1 cellular context compared by ENCODE assay signal in genomic region chr20:10219452-10219791, GRCh38.
A peak's percentile ranks its signal among the peaks of the same experiment; 100 is the strongest.
TF ChIP-seq lines count a peak whose summit lies in the region.

No MANE protein-coding gene starts in this region.

TF ChIP-seq in K562, 482 proteins besides CTCF, POLR2A, EP300 and RAD21 (continued from another document and continues in another):
- TF ChIP-seq, protein P1, sequence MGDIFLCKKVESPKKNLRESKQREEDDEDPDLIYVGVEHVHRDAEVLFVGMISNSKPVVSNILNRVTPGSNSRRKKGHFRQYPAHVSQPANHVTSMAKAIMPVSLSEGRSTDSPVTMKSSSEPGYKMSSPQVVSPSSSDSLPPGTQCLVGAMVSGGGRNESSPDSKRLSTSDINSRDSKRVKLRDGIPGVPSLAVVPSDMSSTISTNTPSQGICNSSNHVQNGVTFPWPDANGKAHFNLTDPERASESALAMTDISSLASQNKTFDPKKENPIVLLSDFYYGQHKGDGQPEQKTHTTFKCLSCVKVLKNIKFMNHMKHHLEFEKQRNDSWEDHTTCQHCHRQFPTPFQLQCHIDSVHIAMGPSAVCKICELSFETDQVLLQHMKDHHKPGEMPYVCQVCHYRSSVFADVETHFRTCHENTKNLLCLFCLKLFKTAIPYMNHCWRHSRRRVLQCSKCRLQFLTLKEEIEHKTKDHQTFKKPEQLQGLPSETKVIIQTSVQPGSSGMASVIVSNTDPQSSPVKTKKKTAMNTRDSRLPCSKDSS (IDR thresholded peaks at IDR 0.05; ENCODE audit: low read depth, partially characterized antibody): no peak
- no peak for TF ChIP-seq FOXM1 (IDR thresholded peaks at IDR 0.05; ENCODE audit: low read depth)
- TF ChIP-seq FOXM1 (CRISPR knock-in tag; IDR thresholded peaks at IDR 0.05; ENCODE audit: low read depth): peak; percentile 93
- no peak for TF ChIP-seq ARID1B (IDR thresholded peaks at IDR 0.05)
- TF ChIP-seq RBM17 (IDR thresholded peaks at IDR 0.05; ENCODE audit: borderline replicate concordance, low read depth, low read length): no peak
- no peak for TF ChIP-seq DLX4 (CRISPR knock-in tag; IDR thresholded peaks at IDR 0.05)
- no peak for TF ChIP-seq SMARCA5 (IDR thresholded peaks at IDR 0.05)
- TF ChIP-seq MNT (conservative IDR thresholded peaks at IDR 0.05): peak; percentile 40 to 66; a peak in 3 of 4 replicates
- TF ChIP-seq U2AF2 (optimal IDR thresholded peaks at IDR 0.05; ENCODE audit: low read depth, low read length): no peak
- no peak for TF ChIP-seq ZC3H11A (IDR thresholded peaks at IDR 0.05; ENCODE audit: low read depth, low read length)
- no peak for TF ChIP-seq NFE2L1 (tag; IDR thresholded peaks at IDR 0.05; ENCODE audit: borderline replicate concordance, low read depth)
- TF ChIP-seq, protein P2, sequence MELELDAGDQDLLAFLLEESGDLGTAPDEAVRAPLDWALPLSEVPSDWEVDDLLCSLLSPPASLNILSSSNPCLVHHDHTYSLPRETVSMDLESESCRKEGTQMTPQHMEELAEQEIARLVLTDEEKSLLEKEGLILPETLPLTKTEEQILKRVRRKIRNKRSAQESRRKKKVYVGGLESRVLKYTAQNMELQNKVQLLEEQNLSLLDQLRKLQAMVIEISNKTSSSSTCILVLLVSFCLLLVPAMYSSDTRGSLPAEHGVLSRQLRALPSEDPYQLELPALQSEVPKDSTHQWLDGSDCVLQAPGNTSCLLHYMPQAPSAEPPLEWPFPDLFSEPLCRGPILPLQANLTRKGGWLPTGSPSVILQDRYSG (tag; conservative IDR thresholded peaks at IDR 0.05; ENCODE audit: low read depth): 0 out of 2 replicates have a peak, but pooled peaks have one; percentile 38
- TF ChIP-seq TCFL5 (CRISPR knock-in tag; conservative IDR thresholded peaks at IDR 0.05): no peak
- TF ChIP-seq ZNF41 (CRISPR knock-in tag; conservative IDR thresholded peaks at IDR 0.05): no peak
- no peak for TF ChIP-seq GATAD2B (IDR thresholded peaks at IDR 0.05; ENCODE audit: borderline replicate concordance)
- no peak for TF ChIP-seq CHD1 (IDR thresholded peaks at IDR 0.05; ENCODE audit: low read length)
- TF ChIP-seq HCFC1 (IDR thresholded peaks at IDR 0.05; ENCODE audit: low read depth, low read length): 0 out of 2 replicates have a peak, but pooled peaks have one; percentile 26
- TF ChIP-seq TFAM (CRISPR knock-in tag; conservative IDR thresholded peaks at IDR 0.05): no peak
- no peak for TF ChIP-seq ZFP91 (CRISPR knock-in tag; IDR thresholded peaks at IDR 0.05)
- TF ChIP-seq HDGF (IDR thresholded peaks at IDR 0.05): no peak
- TF ChIP-seq HES1 (IDR thresholded peaks at IDR 0.05; ENCODE audit: low read depth): no peak
- TF ChIP-seq GATAD2A (IDR thresholded peaks at IDR 0.05): no peak
- TF ChIP-seq ZNF512 (tag; IDR thresholded peaks at IDR 0.05): no peak
- no peak for TF ChIP-seq ZNF79 (CRISPR knock-in tag; IDR thresholded peaks at IDR 0.05; ENCODE audit: low read depth)
- TF ChIP-seq HNRNPL (IDR thresholded peaks at IDR 0.05; ENCODE audit: low read depth, low read length): no peak
- TF ChIP-seq, protein P3, sequence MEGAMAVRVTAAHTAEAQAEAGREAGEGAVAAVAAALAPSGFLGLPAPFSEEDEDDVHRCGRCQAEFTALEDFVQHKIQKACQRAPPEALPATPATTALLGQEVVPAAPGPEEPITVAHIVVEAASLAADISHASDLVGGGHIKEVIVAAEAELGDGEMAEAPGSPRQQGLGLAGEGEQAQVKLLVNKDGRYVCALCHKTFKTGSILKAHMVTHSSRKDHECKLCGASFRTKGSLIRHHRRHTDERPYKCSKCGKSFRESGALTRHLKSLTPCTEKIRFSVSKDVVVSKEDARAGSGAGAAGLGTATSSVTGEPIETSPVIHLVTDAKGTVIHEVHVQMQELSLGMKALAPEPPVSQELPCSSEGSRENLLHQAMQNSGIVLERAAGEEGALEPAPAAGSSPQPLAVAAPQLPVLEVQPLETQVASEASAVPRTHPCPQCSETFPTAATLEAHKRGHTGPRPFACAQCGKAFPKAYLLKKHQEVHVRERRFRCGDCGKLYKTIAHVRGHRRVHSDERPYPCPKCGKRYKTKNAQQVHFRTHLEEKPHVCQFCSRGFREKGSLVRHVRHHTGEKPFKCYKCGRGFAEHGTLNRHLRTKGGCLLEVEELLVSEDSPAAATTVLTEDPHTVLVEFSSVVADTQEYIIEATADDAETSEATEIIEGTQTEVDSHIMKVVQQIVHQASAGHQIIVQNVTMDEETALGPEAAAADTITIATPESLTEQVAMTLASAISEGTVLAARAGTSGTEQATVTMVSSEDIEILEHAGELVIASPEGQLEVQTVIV (CRISPR knock-in tag; IDR thresholded peaks at IDR 0.05; ENCODE audit: borderline replicate concordance): no peak
- TF ChIP-seq ZNF561 (CRISPR knock-in tag; conservative IDR thresholded peaks at IDR 0.05): no peak
- no peak for TF ChIP-seq SMAD1 (IDR thresholded peaks at IDR 0.05; ENCODE audit: low read depth, low read length, partially characterized antibody)
- no peak for TF ChIP-seq HMGN3 (IDR thresholded peaks at IDR 0.05; ENCODE audit: borderline replicate concordance, extremely low read depth, insufficient read length, low read depth, low read length)
- TF ChIP-seq ZNF398 (CRISPR knock-in tag; IDR thresholded peaks at IDR 0.05): no peak
- TF ChIP-seq NCOR1 (IDR thresholded peaks at IDR 0.05): no peak
- TF ChIP-seq, protein P4, sequence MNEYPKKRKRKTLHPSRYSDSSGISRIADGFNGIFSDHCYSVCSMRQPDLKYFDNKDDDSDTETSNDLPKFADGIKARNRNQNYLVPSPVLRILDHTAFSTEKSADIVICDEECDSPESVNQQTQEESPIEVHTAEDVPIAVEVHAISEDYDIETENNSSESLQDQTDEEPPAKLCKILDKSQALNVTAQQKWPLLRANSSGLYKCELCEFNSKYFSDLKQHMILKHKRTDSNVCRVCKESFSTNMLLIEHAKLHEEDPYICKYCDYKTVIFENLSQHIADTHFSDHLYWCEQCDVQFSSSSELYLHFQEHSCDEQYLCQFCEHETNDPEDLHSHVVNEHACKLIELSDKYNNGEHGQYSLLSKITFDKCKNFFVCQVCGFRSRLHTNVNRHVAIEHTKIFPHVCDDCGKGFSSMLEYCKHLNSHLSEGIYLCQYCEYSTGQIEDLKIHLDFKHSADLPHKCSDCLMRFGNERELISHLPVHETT (CRISPR knock-in tag; conservative IDR thresholded peaks at IDR 0.05 in 1 of 2, IDR thresholded peaks at IDR 0.05 in 1 of 2): peak; percentile 51 to 97; a peak in 3 of 4 replicates
- no peak for TF ChIP-seq ZFP30 (CRISPR knock-in tag; IDR thresholded peaks at IDR 0.05; ENCODE audit: borderline replicate concordance)
- TF ChIP-seq DDX20 (tag; IDR thresholded peaks at IDR 0.05; ENCODE audit: low read depth): no peak
- TF ChIP-seq, protein P5, sequence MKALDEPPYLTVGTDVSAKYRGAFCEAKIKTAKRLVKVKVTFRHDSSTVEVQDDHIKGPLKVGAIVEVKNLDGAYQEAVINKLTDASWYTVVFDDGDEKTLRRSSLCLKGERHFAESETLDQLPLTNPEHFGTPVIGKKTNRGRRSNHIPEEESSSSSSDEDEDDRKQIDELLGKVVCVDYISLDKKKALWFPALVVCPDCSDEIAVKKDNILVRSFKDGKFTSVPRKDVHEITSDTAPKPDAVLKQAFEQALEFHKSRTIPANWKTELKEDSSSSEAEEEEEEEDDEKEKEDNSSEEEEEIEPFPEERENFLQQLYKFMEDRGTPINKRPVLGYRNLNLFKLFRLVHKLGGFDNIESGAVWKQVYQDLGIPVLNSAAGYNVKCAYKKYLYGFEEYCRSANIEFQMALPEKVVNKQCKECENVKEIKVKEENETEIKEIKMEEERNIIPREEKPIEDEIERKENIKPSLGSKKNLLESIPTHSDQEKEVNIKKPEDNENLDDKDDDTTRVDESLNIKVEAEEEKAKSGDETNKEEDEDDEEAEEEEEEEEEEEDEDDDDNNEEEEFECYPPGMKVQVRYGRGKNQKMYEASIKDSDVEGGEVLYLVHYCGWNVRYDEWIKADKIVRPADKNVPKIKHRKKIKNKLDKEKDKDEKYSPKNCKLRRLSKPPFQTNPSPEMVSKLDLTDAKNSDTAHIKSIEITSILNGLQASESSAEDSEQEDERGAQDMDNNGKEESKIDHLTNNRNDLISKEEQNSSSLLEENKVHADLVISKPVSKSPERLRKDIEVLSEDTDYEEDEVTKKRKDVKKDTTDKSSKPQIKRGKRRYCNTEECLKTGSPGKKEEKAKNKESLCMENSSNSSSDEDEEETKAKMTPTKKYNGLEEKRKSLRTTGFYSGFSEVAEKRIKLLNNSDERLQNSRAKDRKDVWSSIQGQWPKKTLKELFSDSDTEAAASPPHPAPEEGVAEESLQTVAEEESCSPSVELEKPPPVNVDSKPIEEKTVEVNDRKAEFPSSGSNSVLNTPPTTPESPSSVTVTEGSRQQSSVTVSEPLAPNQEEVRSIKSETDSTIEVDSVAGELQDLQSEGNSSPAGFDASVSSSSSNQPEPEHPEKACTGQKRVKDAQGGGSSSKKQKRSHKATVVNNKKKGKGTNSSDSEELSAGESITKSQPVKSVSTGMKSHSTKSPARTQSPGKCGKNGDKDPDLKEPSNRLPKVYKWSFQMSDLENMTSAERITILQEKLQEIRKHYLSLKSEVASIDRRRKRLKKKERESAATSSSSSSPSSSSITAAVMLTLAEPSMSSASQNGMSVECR (CRISPR knock-in tag; IDR thresholded peaks at IDR 0.05): peak; percentile 93
- no peak for TF ChIP-seq SP2 (IDR thresholded peaks at IDR 0.05; ENCODE audit: extremely low read depth, low read depth, low read length, poor library complexity, severe bottlenecking)
- no peak for TF ChIP-seq MYBL2 (IDR thresholded peaks at IDR 0.05; ENCODE audit: low read depth)
- TF ChIP-seq MYBL2 (CRISPR knock-in tag; IDR thresholded peaks at IDR 0.05; ENCODE audit: borderline replicate concordance): no peak
- TF ChIP-seq WHSC1 (IDR thresholded peaks at IDR 0.05; ENCODE audit: low read length): no peak
- TF ChIP-seq ZNF668 (CRISPR knock-in tag; IDR thresholded peaks at IDR 0.05): no peak
- no peak for TF ChIP-seq NFE2 (IDR thresholded peaks at IDR 0.05; ENCODE audit: low read depth)
- no peak for TF ChIP-seq HNRNPUL1 (IDR thresholded peaks at IDR 0.05; ENCODE audit: low read length)
- no peak for TF ChIP-seq CBFA2T2 (conservative IDR thresholded peaks at IDR 0.05)
- no peak for TF ChIP-seq ELF1 (tag; IDR thresholded peaks at IDR 0.05)
